In the genomic region with DNA sequence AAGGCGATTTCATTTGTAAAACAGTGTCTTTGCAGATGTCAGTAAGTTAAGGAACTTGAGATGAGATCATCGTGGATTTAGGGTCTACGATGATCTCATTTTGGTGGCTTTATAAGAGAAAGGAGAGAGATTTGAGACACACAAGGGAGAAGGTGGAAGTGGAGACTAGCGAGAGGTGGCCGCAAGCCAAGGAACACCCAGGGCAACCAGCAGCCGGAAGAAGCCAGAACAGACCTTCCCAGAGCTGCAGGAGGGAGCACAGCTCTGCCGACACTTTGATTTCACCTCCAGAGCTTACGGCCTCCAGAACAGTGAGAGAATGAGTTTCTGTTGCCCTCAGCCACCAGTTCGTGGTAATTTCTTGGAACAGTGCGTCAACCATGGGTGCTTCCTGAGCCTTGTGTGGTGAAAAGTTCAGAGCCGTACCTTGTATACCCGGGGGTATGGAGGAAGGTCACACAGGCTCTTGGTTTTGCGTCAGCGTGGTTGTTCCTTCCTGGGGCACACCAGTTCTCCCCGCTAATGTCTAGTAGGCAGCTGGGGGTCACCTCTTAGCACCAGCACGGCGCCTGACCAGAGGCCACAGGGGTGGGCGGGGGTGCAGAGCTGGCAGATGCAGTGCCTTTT, we compare ENCODE assay signal across 8 cellular contexts. TPM values are rescaled to one million over a fixed set of nuclear protein-coding genes. Genes with fewer than 3 reads are reported as not detected.
DNase-seq lines count a peak whose midpoint lies in the region; ATAC-seq and TF ChIP-seq lines count a peak whose summit lies in the region.

No MANE protein-coding gene starts in this region.

- peaks cover 8% of the 10 kb centered on the region for H3K36me3 Mint-ChIP-seq in effector memory CD8-positive, alpha-beta T cell (ENCODE audit: insufficient read depth)
- no peaks in the 10 kb centered on the region for H3K36me3 Mint-ChIP-seq in WTC11

- CTCF ChIA-PET in WTC11 (lab: Charles Lee) = interaction anchor here (0.6 to 1.1 kb wide), 2 partner anchors 87 to 128 kb away, joined by 3 to 5 read pairs; no protein-coding TSS in a partner anchor

- H3K36me3 ChIP-seq in gastrocnemius medialis (no peaks in the 10 kb centered on the region), uterus (no peaks in the 10 kb centered on the region)

- POLR2A ChIA-PET in WTC11 (lab: Charles Lee) = interaction anchor here (0.7 kb wide), 1 partner anchor 76 kb away, joined by 5 read pairs; no protein-coding TSS in a partner anchor

- H3K27me3 ChIP-seq in gastrocnemius medialis (no peaks in the 10 kb centered on the region), uterus (no peaks in the 10 kb centered on the region)

- H3K4me1 ChIP-seq in gastrocnemius medialis (peaks cover 48 to 75% of the 10 kb centered on the region in 2 donors), uterus (peaks cover 9 to 11% of the 10 kb centered on the region in 2 donors)

- H3K4me3 Mint-ChIP-seq in effector memory CD8-positive, alpha-beta T cell = peak overlapping the region; percentile 49 to 76
- H3K4me3 Mint-ChIP-seq in WTC11 = no peak overlapping the region

- no peaks in the 10 kb centered on the region for H3K27me3 Mint-ChIP-seq in effector memory CD8-positive, alpha-beta T cell
- H3K27me3 Mint-ChIP-seq in WTC11 (ENCODE audit: low read depth) = no peaks in the 10 kb centered on the region

- intact Hi-C loops in gastrocnemius medialis (cut with DNase I; ENCODE audit: low total_unique reads) = no loop called here
- intact Hi-C loops in uterus (cut with DNase I; ENCODE audit: low total_unique reads) = no loop called here

- H3K27ac ChIP-seq in gastrocnemius medialis (peak overlapping the region; percentile 80 to 92 (median 86)), uterus (peak overlapping the region; percentile 32 to 75)

- H3K4me3 ChIP-seq in gastrocnemius medialis (peak overlapping the region; percentile 28 to 48 (median 36)), uterus (no peak overlapping the region)

- in situ Hi-C loops in gastrocnemius medialis (cut with MboI; ENCODE audit: low sequenced_read_pairs in 4 of 4) = no loop called here

- H3K9me3 Mint-ChIP-seq in effector memory CD8-positive, alpha-beta T cell = no peaks in the 10 kb centered on the region
- H3K9me3 Mint-ChIP-seq in WTC11 = no peaks in the 10 kb centered on the region

- peaks cover 10% of the 10 kb centered on the region in 2 donors for H3K4me1 Mint-ChIP-seq in effector memory CD8-positive, alpha-beta T cell (ENCODE audit: low read depth in 2 of 2)
- H3K4me1 Mint-ChIP-seq in WTC11 = peaks cover 3% of the 10 kb centered on the region; the same call in 1 of the 2 replicates

- TF ChIP-seq CTCF in gastrocnemius medialis (IDR thresholded peaks at IDR 0.05 in 4 of 5, conservative IDR thresholded peaks at IDR 0.05 in 1 of 5) (no peak), uterus (IDR thresholded peaks at IDR 0.05) (no peak), WTC11 (IDR thresholded peaks at IDR 0.05) (no peak)

- DNase-seq in GF-D8 (lab: John Stamatoyannopoulos, UW) (peak; percentile 73), gastrocnemius medialis (peak; percentile 41 to 58), uterus (no peak), WTC11 (ENCODE audit: low spot score) (no peak), middle frontal gyrus (ENCODE audit: extremely low spot score, low spot score) (no peak), NCI-H1930 (lab: John Stamatoyannopoulos, UW) (no peak)
- peak; percentile 20 to 57 for DNase-seq in activated CD8-positive, alpha-beta memory T cell treated with anti-CD3 and anti-CD28 coated beads for 4 hours (ENCODE audit: low read depth in 2 of 2)
- DNase-seq in effector memory CD8-positive, alpha-beta T cell = peak; percentile 67 to 71 (median 67)

- peak overlapping the region; percentile 90 to 94 for H3K27ac Mint-ChIP-seq in effector memory CD8-positive, alpha-beta T cell
- no peak overlapping the region for H3K27ac Mint-ChIP-seq in WTC11

- peak; percentile 44 to 70 for TF ChIP-seq POLR2A in gastrocnemius medialis (IDR thresholded peaks at IDR 0.05)
- peak in 1 of 2 donors; percentile 12 for TF ChIP-seq POLR2A in uterus (IDR thresholded peaks at IDR 0.05)

- H3K9me3 ChIP-seq in gastrocnemius medialis (no peaks in the 10 kb centered on the region), uterus (no peaks in the 10 kb centered on the region)

- peak; percentile 91 for ATAC-seq in effector memory CD8-positive, alpha-beta T cell (replicated peaks)
- ATAC-seq in gastrocnemius medialis (peak; percentile 22 to 28), WTC11 (no peak)

TF ChIP-seq in WTC11, 78 proteins besides CTCF, POLR2A, EP300 and RAD21:
- TF ChIP-seq ZNF396 (CRISPR knock-in tag; IDR thresholded peaks at IDR 0.05; ENCODE audit: borderline replicate concordance) (no peak), KAT7 (CRISPR knock-in tag; IDR thresholded peaks at IDR 0.05; ENCODE audit: borderline replicate concordance) (no peak), CREM (CRISPR knock-in tag; IDR thresholded peaks at IDR 0.05) (no peak), ATF6 (CRISPR knock-in tag; IDR thresholded peaks at IDR 0.05) (no peak), ZBTB21 (CRISPR knock-in tag; IDR thresholded peaks at IDR 0.05; ENCODE audit: borderline replicate concordance) (no peak), EMX1 (CRISPR knock-in tag; IDR thresholded peaks at IDR 0.05) (no peak)
- TF ChIP-seq, protein P1, sequence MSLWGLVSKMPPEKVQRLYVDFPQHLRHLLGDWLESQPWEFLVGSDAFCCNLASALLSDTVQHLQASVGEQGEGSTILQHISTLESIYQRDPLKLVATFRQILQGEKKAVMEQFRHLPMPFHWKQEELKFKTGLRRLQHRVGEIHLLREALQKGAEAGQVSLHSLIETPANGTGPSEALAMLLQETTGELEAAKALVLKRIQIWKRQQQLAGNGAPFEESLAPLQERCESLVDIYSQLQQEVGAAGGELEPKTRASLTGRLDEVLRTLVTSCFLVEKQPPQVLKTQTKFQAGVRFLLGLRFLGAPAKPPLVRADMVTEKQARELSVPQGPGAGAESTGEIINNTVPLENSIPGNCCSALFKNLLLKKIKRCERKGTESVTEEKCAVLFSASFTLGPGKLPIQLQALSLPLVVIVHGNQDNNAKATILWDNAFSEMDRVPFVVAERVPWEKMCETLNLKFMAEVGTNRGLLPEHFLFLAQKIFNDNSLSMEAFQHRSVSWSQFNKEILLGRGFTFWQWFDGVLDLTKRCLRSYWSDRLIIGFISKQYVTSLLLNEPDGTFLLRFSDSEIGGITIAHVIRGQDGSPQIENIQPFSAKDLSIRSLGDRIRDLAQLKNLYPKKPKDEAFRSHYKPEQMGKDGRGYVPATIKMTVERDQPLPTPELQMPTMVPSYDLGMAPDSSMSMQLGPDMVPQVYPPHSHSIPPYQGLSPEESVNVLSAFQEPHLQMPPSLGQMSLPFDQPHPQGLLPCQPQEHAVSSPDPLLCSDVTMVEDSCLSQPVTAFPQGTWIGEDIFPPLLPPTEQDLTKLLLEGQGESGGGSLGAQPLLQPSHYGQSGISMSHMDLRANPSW (CRISPR knock-in tag; conservative IDR thresholded peaks at IDR 0.05; ENCODE audit: low read depth) = no peak
- TF ChIP-seq, protein P2, sequence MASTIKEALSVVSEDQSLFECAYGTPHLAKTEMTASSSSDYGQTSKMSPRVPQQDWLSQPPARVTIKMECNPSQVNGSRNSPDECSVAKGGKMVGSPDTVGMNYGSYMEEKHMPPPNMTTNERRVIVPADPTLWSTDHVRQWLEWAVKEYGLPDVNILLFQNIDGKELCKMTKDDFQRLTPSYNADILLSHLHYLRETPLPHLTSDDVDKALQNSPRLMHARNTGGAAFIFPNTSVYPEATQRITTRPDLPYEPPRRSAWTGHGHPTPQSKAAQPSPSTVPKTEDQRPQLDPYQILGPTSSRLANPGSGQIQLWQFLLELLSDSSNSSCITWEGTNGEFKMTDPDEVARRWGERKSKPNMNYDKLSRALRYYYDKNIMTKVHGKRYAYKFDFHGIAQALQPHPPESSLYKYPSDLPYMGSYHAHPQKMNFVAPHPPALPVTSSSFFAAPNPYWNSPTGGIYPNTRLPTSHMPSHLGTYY (CRISPR knock-in tag; IDR thresholded peaks at IDR 0.05) = no peak
- TF ChIP-seq, protein P3, sequence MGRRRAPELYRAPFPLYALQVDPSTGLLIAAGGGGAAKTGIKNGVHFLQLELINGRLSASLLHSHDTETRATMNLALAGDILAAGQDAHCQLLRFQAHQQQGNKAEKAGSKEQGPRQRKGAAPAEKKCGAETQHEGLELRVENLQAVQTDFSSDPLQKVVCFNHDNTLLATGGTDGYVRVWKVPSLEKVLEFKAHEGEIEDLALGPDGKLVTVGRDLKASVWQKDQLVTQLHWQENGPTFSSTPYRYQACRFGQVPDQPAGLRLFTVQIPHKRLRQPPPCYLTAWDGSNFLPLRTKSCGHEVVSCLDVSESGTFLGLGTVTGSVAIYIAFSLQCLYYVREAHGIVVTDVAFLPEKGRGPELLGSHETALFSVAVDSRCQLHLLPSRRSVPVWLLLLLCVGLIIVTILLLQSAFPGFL (CRISPR knock-in tag; IDR thresholded peaks at IDR 0.05; ENCODE audit: borderline replicate concordance) = no peak

RNA-seq across cellular contexts. Expression of gene SEC14L1, which starts 12.9 kb away (rescaled TPM):
- 10 to 100 TPM; 55.0 to 94.1 (median 73.7) TPM for total RNA-seq in gastrocnemius medialis
- total RNA-seq in uterus = 100 to 1,000 TPM in 1 of 4 donors, 10 to 100 TPM in 3; 38.2 to 128 (median 42.6) TPM
- total RNA-seq in WTC11 (2021) = 77.2 to 82.8 TPM (median 81.0 TPM) in 3 replicates

Comparison
In these comparisons a context has a peak if more than half of its experiments do, and no peak if none do; other contexts are left out.
1. DNase-seq: peak in GF-D8 (single experiment), activated CD8-positive, alpha-beta memory T cell treated with anti-CD3 and anti-CD28 coated beads for 4 hours (2 of 2), effector memory CD8-positive, alpha-beta T cell (3 of 3) and gastrocnemius medialis (2 of 2); none in uterus (0 of 2), WTC11 (single experiment), middle frontal gyrus (single experiment) and NCI-H1930 (0 of 2).
2. H3K4me3 ChIP-seq: peak in gastrocnemius medialis (4 of 4); none in uterus (0 of 2).